ENCODE assay signal across 8 cellular contexts in the genomic region with DNA sequence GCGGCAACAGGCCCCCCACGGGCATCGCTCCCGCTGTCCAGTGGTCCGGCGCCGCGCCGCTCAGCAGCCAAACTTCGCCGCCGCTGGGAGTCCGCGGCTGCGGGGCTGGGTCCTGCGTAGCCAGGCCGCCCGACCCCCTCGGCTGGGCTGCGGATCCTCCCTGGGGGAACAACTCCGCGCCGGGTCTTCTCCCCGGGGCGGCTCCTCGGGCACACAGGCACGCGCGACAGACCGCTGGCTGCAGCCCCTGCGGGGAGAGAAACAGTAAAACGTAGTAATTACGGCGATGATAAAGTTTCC. TPM values are rescaled to one million over a fixed set of nuclear protein-coding genes. Genes with fewer than 3 reads are reported as not detected.
DNase-seq lines count a peak whose midpoint lies in the region; ATAC-seq and TF ChIP-seq lines count a peak whose summit lies in the region.

No MANE protein-coding gene starts in this region.

- ATAC-seq in GM21381 (IDR thresholded peaks at IDR 0.05; ENCODE audit: unreplicated experiment) (peak; percentile 1), HG03457 (IDR thresholded peaks at IDR 0.05; ENCODE audit: unreplicated experiment) (no peak)

- peak overlapping the region; percentile 79 for H3K9ac ChIP-seq in NT2/D1 (ENCODE audit: insufficient read length, low read depth)
- peak overlapping the region; percentile 40 for H3K9ac ChIP-seq in endodermal cell (ENCODE audit: extremely low read depth, low read length, poor library complexity, severe bottlenecking)

- H3K4me1 ChIP-seq in NT2/D1 (ENCODE audit: insufficient read depth, insufficient read length): no peaks in the 10 kb centered on the region
- peaks cover 3% of the 10 kb centered on the region for H3K4me1 ChIP-seq in endodermal cell (ENCODE audit: control insufficient read depth, insufficient read depth, low read length)

- H3K4me3 ChIP-seq in BJ (ENCODE audit: low read depth, low read length) (peak overlapping the region; percentile 75), NT2/D1 (ENCODE audit: insufficient read length, low read depth) (peak overlapping the region; percentile 78), endodermal cell (ENCODE audit: low read length) (peak overlapping the region; percentile 87)

- peak overlapping the region; percentile 89 for H3K4me3 Mint-ChIP-seq in endodermal cell
- H3K4me3 Mint-ChIP-seq in nephron: peak overlapping the region; percentile 86 to 92 (median 87)

- no peak for DNase-seq in BJ (ENCODE audit: low read depth)
- no peak for DNase-seq in NT2/D1 (ENCODE audit: low read depth, low spot score)
- DNase-seq in endodermal cell: peak; percentile 80
- DNase-seq in activated CD8-positive, alpha-beta memory T cell treated with anti-CD3 and anti-CD28 coated beads, Interleukin-2, amount 50 U/mL, for 48 hours: no peak
- DNase-seq in A172 (ENCODE audit: low spot score): no peak

- H3K9me3 Mint-ChIP-seq in endodermal cell (no peaks in the 10 kb centered on the region), nephron (no peaks in the 10 kb centered on the region)

- WGBS in endodermal cell (ENCODE audit: insufficient coverage in 1 of 2, insufficient read length in 1 of 2), 2 experiments: 0% methylated on average over 8 to 34 of the region's 34 CpGs

- H3K36me3 ChIP-seq in BJ (ENCODE audit: control insufficient read depth, insufficient read depth, low read length): no peaks in the 10 kb centered on the region
- no peaks in the 10 kb centered on the region for H3K36me3 ChIP-seq in NT2/D1 (ENCODE audit: insufficient read depth, insufficient read length, low read length)
- peaks cover 6% of the 10 kb centered on the region for H3K36me3 ChIP-seq in endodermal cell (ENCODE audit: control insufficient read depth, insufficient read depth, low read length)

- CTCF ChIA-PET in BJ (lab: Yijun Ruan, JAX): interaction anchor here (1.2 to 1.6 kb wide), 2 partner anchors 8 to 199 kb away, joined by 3 to 4 read pairs; no protein-coding TSS in a partner anchor

- TF ChIP-seq CTCF in BJ (IDR thresholded peaks at IDR 0.05; ENCODE audit: insufficient read depth, low read depth, low read length): no peak
- TF ChIP-seq CTCF in endodermal cell (conservative IDR thresholded peaks at IDR 0.05): no peak
- TF ChIP-seq CTCF in nephron (IDR thresholded peaks at IDR 0.05; ENCODE audit: unreplicated experiment in 3 of 3): no peak

- H3K27me3 Mint-ChIP-seq in endodermal cell (ENCODE audit: insufficient read depth): no peaks in the 10 kb centered on the region
- H3K27me3 Mint-ChIP-seq in nephron (ENCODE audit: low read depth): peaks cover 30% of the 10 kb centered on the region

- H3K9me3 ChIP-seq in NT2/D1 (ENCODE audit: insufficient read depth, low read length) (no peaks in the 10 kb centered on the region), endodermal cell (ENCODE audit: control insufficient read depth, low read length) (no peaks in the 10 kb centered on the region)

- H3K27me3 ChIP-seq in BJ (ENCODE audit: control insufficient read depth, insufficient read depth, low read length) (no peaks in the 10 kb centered on the region), NT2/D1 (ENCODE audit: insufficient read depth, insufficient read length) (peaks cover 24% of the 10 kb centered on the region), endodermal cell (ENCODE audit: control insufficient read depth, insufficient read depth, low read length, poor library complexity, severe bottlenecking) (no peaks in the 10 kb centered on the region)

- H3K27ac ChIP-seq in endodermal cell (ENCODE audit: low read depth, low read length): no peak overlapping the region

- POLR2A ChIA-PET in BJ (lab: Charles Lee): no interaction called here

- H3K27ac Mint-ChIP-seq in endodermal cell (peak overlapping the region; percentile 35), nephron (no peak overlapping the region)

- peaks cover 22% of the 10 kb centered on the region for H3K36me3 Mint-ChIP-seq in endodermal cell (ENCODE audit: low read depth)
- H3K36me3 Mint-ChIP-seq in nephron (ENCODE audit: low read depth): peaks cover 15% of the 10 kb centered on the region

- H3K4me1 Mint-ChIP-seq in endodermal cell: peaks cover 39% of the 10 kb centered on the region
- H3K4me1 Mint-ChIP-seq in nephron: peaks cover 21% of the 10 kb centered on the region

RNA-seq across cellular contexts. Expression of gene MAN1A1, which starts 0.6 kb away (rescaled TPM):
- polyA plus RNA-seq in BJ (2011; rRNA removed): 1.6 and 3.1 TPM in 2 replicates
- 0.62 and 0.72 TPM in 2 replicates for polyA minus RNA-seq in BJ (2011; rRNA and poly(A)+ RNA removed)
- 10 to 100 TPM; 41.7 to 43.7 TPM for total RNA-seq in endodermal cell
- 10.5 TPM for polyA plus RNA-seq in endodermal cell (2013, experiment 1 of 2)
- polyA plus RNA-seq in endodermal cell (2013, experiment 2 of 2): 11.9 TPM
- 5.7 and 6.3 TPM in 2 replicates for total RNA-seq in A172 (2014; rRNA removed; shearing (Covaris generic))
